12 cellular contexts compared by ENCODE assay signal in genomic region chr10:17235136-17235535, GRCh38. TPM values are rescaled to one million over a fixed set of nuclear protein-coding genes. Genes with fewer than 3 reads are reported as not detected.
DNase-seq lines count a peak whose midpoint lies in the region; ATAC-seq, FAIRE-seq and TF ChIP-seq lines count a peak whose summit lies in the region.
"Had no signal": no experiment of that assay in that cellular context is flagged by ENCODE, and none has a peak within 500 bp of the region (broad histone marks: within the 10 kb centered on the region; RNA-seq: fewer than 3 reads in every experiment).

No MANE protein-coding gene starts in this region.

- no peaks in the 10 kb centered on the region for H3K27me3 Mint-ChIP-seq in natural killer cell (ENCODE audit: low read depth in 2 of 2)
- H3K27me3 Mint-ChIP-seq: stimulated activated memory B cell treated with anti-CD40 and anti-IgM and Interleukin-4, amounts not matched to agents 10 μg/mL and 1 μg/mL and 100 μg/mL, for 72 hours had no signal

- H3K27me3 ChIP-seq in bronchial epithelial cell (ENCODE audit: control insufficient read depth, insufficient read depth, low read length): no peaks in the 10 kb centered on the region

- in situ Hi-C loops in ACHN (cut with HindIII; ENCODE audit: low pct_ligation_motif_present, low pct_unique_long_range_greater_than_20kb, low sequenced_read_pairs): loop anchor here (25.0 kb wide), 1 partner anchor 373 kb away; no protein-coding TSS in a partner anchor

- peaks cover 13% of the 10 kb centered on the region for H3K36me3 ChIP-seq in bronchial epithelial cell (ENCODE audit: control insufficient read depth, insufficient read depth, low read length)

- no peak overlapping the region for H3K4me3 ChIP-seq in bronchial epithelial cell (ENCODE audit: low read depth, low read length)

- peak overlapping the region; percentile 6 for H3K4me3 Mint-ChIP-seq in natural killer cell
- H3K4me3 Mint-ChIP-seq: stimulated activated memory B cell treated with anti-CD40 and anti-IgM and Interleukin-4, amounts not matched to agents 10 μg/mL and 1 μg/mL and 100 μg/mL, for 72 hours had no signal

- peak; percentile 38 for DNase-seq in ACHN
- DNase-seq in H54 (ENCODE audit: insufficient read length, low spot score): no peak
- no peak for DNase-seq in bronchial epithelial cell (ENCODE audit: low read depth)
- DNase-seq in natural killer cell: no peak
- no peak for DNase-seq in SIG-M5 treated with dmso at 0.1 percent for 504 hours (lab: John Stamatoyannopoulos, UW; ENCODE audit: unreplicated experiment)
- DNase-seq in stimulated activated CD4-positive, alpha-beta T cell treated with anti-CD3 and anti-CD28 coated beads, Interleukin-4, amount 100 ng/mL, for 1 hour: no peak
- DNase-seq: activated CD4-positive, alpha-beta T cell treated with anti-CD3 and anti-CD28 coated beads, Interleukin-2, amount 50 U/mL, for 48 hours; GDM1; NCI-H82 had no signal

- H3K27ac Mint-ChIP-seq in natural killer cell: peak overlapping the region in 1 of 2 donors; percentile 86

- ATAC-seq in natural killer cell (no peak), GM18867 (IDR thresholded peaks at IDR 0.05; ENCODE audit: unreplicated experiment) (no peak), GM18907 (IDR thresholded peaks at IDR 0.05; ENCODE audit: unreplicated experiment) (no peak)
- ATAC-seq: stimulated activated memory B cell treated with anti-CD40 and anti-IgM and Interleukin-4, amounts not matched to agents 10 μg/mL and 1 μg/mL and 100 μg/mL, for 72 hours had no signal

- H3K4me1 Mint-ChIP-seq in natural killer cell: peaks cover 19 to 36% of the 10 kb centered on the region in 2 donors

- peak; percentile 76 for FAIRE-seq in H54 (lab: Jason Lieb, UNC)
- peak; percentile 52 for FAIRE-seq in bronchial epithelial cell (lab: Jason Lieb, UNC)

- H3K36me3 Mint-ChIP-seq in natural killer cell: peaks cover 25% of the 10 kb centered on the region

- H3K9me3 Mint-ChIP-seq in natural killer cell: no peaks in the 10 kb centered on the region
- H3K9me3 Mint-ChIP-seq: stimulated activated memory B cell treated with anti-CD40 and anti-IgM and Interleukin-4, amounts not matched to agents 10 μg/mL and 1 μg/mL and 100 μg/mL, for 72 hours had no signal

- intact Hi-C loops in natural killer cell (cut with micrococcal nuclease): loop anchor here (10.0 kb wide), 1 partner anchor 270 kb away; no protein-coding TSS in a partner anchor

- no peak for TF ChIP-seq POLR2A in H54 (IDR thresholded peaks at IDR 0.05; ENCODE audit: low read depth, low read length)

- TF ChIP-seq CTCF in bronchial epithelial cell (IDR thresholded peaks at IDR 0.05; ENCODE audit: insufficient read depth, low read length, severe bottlenecking) (no peak), natural killer cell (IDR thresholded peaks at IDR 0.05) (no peak)

RNA-seq across cellular contexts. Expression of gene VIM, which starts 7.1 kb away (rescaled TPM):
- total RNA-seq in bronchial epithelial cell: 25.1 and 115 TPM in 2 replicates
- 100 to 1,000 TPM; 627 to 717 (median 634) TPM for total RNA-seq in natural killer cell

RNA-seq across cellular contexts. Expression of gene TRDMT1, which starts 33.7 kb away (rescaled TPM):
- total RNA-seq in bronchial epithelial cell (1.3 and 1.4 TPM in 2 replicates), natural killer cell (10 to 100 TPM; 11.0 to 21.8 (median 14.4) TPM)
